Comparison of ENCODE assay signal across 1 cellular context in genomic region chr20:33992923-33993799, GRCh38.
A peak's percentile ranks its signal among the peaks of the same experiment; 100 is the strongest.
TF ChIP-seq lines count a peak whose summit lies in the region.

No MANE protein-coding gene starts in this region.

TF ChIP-seq in GM12878, 131 proteins besides CTCF, POLR2A, EP300 and RAD21 (continued from another document and continues in another):
- TF ChIP-seq ZNF687 (IDR thresholded peaks at IDR 0.05) (no peak; the same call in 1 of the 2 replicates), ZNF207 (IDR thresholded peaks at IDR 0.05; ENCODE audit: borderline replicate concordance) (no peak), POLR2AphosphoS5 (IDR thresholded peaks at IDR 0.05; ENCODE audit: low read length) (peak; percentile 95), TBL1XR1 (IDR thresholded peaks at IDR 0.05; ENCODE audit: low read depth, low read length) (no peak), MYB (IDR thresholded peaks at IDR 0.05; ENCODE audit: borderline replicate concordance, low read depth, low read length) (no peak), ZSCAN29 (IDR thresholded peaks at IDR 0.05) (no peak), CBX3 (IDR thresholded peaks at IDR 0.05; ENCODE audit: borderline replicate concordance, low read depth) (no peak), SRF (IDR thresholded peaks at IDR 0.05; ENCODE audit: low read depth in 2 of 2, low read length in 2 of 2) (peak; percentile 71; a peak in 3 of 4 replicates), RBBP5 (conservative IDR thresholded peaks at IDR 0.05) (no peak), CHD4 (IDR thresholded peaks at IDR 0.05) (no peak), FOXM1 (IDR thresholded peaks at IDR 0.05; ENCODE audit: low read depth, low read length) (no peak), TAF1 (IDR thresholded peaks at IDR 0.05; ENCODE audit: borderline replicate concordance, low read depth, low read length) (peak; percentile 76), TCF7 (IDR thresholded peaks at IDR 0.05; ENCODE audit: borderline replicate concordance) (no peak), IKZF2 (IDR thresholded peaks at IDR 0.05) (peak; percentile 58 to 78), JUND (IDR thresholded peaks at IDR 0.05; ENCODE audit: low read depth, low read length) (peak; percentile 99), RFX5 (IDR thresholded peaks at IDR 0.05; ENCODE audit: low read depth, low read length) (no peak), TCF12 (IDR thresholded peaks at IDR 0.05; ENCODE audit: low read depth, low read length) (no peak), FOS (IDR thresholded peaks at IDR 0.05; ENCODE audit: borderline replicate concordance, extremely low read depth, insufficient read length) (no peak), SUZ12 (IDR thresholded peaks at IDR 0.05; ENCODE audit: unreplicated experiment) (no peak), MTA3 (IDR thresholded peaks at IDR 0.05; ENCODE audit: borderline replicate concordance, low read length) (no peak), SMC3 (IDR thresholded peaks at IDR 0.05; ENCODE audit: borderline replicate concordance, low read length) (no peak), SREBF1 (IDR thresholded peaks at IDR 0.05; ENCODE audit: low read length) (peak; percentile 96), KLF5 (IDR thresholded peaks at IDR 0.05; ENCODE audit: partially characterized antibody) (peak; percentile 99), JUNB (IDR thresholded peaks at IDR 0.05) (no peak), ZNF274 (IDR thresholded peaks at IDR 0.05; ENCODE audit: insufficient read depth, insufficient read length) (no peak), RUNX3 (IDR thresholded peaks at IDR 0.05; ENCODE audit: low read length) (no peak), CBX5 (IDR thresholded peaks at IDR 0.05; ENCODE audit: low read depth) (no peak), FOXK2 (IDR thresholded peaks at IDR 0.05) (peak; percentile 98), CBFB (IDR thresholded peaks at IDR 0.05; ENCODE audit: low read depth) (0 out of 2 replicates have a peak, but pooled peaks have one; percentile 31), HDAC6 (IDR thresholded peaks at IDR 0.05; ENCODE audit: unreplicated experiment) (no peak), SMAD1 (IDR thresholded peaks at IDR 0.05; ENCODE audit: low read depth, partially characterized antibody) (peak; percentile 72), STAT3 (IDR thresholded peaks at IDR 0.05; ENCODE audit: low read depth, low read length) (no peak), IRF5 (IDR thresholded peaks at IDR 0.05; ENCODE audit: borderline replicate concordance) (no peak), MAX (IDR thresholded peaks at IDR 0.05; ENCODE audit: low read depth, low read length) (no peak), BRCA1 (IDR thresholded peaks at IDR 0.05; ENCODE audit: low read depth, low read length) (no peak), EZH2 (IDR thresholded peaks at IDR 0.05; ENCODE audit: borderline replicate concordance, control insufficient read depth, low read depth, low read length) (no peak), SIX5 (IDR thresholded peaks at IDR 0.05; ENCODE audit: low read depth, low read length, severe bottlenecking) (peak; percentile 4)
- TF ChIP-seq, protein P1, sequence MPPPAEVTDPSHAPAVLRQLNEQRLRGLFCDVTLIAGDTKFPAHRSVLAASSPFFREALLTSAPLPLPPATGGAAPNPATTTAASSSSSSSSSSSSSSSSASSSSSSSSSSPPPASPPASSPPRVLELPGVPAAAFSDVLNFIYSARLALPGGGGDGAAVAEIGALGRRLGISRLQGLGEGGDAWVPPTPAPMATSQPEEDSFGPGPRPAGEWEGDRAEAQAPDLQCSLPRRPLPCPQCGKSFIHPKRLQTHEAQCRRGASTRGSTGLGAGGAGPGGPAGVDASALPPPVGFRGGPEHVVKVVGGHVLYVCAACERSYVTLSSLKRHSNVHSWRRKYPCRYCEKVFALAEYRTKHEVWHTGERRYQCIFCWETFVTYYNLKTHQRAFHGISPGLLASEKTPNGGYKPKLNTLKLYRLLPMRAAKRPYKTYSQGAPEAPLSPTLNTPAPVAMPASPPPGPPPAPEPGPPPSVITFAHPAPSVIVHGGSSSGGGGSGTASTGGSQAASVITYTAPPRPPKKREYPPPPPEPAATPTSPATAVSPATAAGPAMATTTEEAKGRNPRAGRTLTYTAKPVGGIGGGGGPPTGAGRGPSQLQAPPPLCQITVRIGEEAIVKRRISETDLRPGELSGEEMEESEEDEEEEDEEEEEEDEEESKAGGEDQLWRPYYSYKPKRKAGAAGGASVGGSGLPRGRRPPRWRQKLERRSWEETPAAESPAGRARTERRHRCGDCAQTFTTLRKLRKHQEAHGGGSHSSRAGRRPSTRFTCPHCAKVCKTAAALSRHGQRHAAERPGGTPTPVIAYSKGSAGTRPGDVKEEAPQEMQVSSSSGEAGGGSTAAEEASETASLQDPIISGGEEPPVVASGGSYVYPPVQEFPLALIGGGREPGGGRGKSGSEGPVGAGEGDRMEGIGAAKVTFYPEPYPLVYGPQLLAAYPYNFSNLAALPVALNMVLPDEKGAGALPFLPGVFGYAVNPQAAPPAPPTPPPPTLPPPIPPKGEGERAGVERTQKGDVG (CRISPR knock-in tag; IDR thresholded peaks at IDR 0.05): no peak
- TF ChIP-seq, protein P2, sequence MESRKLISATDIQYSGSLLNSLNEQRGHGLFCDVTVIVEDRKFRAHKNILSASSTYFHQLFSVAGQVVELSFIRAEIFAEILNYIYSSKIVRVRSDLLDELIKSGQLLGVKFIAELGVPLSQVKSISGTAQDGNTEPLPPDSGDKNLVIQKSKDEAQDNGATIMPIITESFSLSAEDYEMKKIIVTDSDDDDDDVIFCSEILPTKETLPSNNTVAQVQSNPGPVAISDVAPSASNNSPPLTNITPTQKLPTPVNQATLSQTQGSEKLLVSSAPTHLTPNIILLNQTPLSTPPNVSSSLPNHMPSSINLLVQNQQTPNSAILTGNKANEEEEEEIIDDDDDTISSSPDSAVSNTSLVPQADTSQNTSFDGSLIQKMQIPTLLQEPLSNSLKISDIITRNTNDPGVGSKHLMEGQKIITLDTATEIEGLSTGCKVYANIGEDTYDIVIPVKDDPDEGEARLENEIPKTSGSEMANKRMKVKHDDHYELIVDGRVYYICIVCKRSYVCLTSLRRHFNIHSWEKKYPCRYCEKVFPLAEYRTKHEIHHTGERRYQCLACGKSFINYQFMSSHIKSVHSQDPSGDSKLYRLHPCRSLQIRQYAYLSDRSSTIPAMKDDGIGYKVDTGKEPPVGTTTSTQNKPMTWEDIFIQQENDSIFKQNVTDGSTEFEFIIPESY (IDR thresholded peaks at IDR 0.05): no peak
- TF ChIP-seq, protein P3, sequence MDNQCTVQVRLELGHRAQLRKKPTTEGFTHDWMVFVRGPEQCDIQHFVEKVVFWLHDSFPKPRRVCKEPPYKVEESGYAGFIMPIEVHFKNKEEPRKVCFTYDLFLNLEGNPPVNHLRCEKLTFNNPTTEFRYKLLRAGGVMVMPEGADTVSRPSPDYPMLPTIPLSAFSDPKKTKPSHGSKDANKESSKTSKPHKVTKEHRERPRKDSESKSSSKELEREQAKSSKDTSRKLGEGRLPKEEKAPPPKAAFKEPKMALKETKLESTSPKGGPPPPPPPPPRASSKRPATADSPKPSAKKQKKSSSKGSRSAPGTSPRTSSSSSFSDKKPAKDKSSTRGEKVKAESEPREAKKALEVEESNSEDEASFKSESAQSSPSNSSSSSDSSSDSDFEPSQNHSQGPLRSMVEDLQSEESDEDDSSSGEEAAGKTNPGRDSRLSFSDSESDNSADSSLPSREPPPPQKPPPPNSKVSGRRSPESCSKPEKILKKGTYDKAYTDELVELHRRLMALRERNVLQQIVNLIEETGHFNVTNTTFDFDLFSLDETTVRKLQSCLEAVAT (IDR thresholded peaks at IDR 0.05): no peak
- TF ChIP-seq, protein P4, sequence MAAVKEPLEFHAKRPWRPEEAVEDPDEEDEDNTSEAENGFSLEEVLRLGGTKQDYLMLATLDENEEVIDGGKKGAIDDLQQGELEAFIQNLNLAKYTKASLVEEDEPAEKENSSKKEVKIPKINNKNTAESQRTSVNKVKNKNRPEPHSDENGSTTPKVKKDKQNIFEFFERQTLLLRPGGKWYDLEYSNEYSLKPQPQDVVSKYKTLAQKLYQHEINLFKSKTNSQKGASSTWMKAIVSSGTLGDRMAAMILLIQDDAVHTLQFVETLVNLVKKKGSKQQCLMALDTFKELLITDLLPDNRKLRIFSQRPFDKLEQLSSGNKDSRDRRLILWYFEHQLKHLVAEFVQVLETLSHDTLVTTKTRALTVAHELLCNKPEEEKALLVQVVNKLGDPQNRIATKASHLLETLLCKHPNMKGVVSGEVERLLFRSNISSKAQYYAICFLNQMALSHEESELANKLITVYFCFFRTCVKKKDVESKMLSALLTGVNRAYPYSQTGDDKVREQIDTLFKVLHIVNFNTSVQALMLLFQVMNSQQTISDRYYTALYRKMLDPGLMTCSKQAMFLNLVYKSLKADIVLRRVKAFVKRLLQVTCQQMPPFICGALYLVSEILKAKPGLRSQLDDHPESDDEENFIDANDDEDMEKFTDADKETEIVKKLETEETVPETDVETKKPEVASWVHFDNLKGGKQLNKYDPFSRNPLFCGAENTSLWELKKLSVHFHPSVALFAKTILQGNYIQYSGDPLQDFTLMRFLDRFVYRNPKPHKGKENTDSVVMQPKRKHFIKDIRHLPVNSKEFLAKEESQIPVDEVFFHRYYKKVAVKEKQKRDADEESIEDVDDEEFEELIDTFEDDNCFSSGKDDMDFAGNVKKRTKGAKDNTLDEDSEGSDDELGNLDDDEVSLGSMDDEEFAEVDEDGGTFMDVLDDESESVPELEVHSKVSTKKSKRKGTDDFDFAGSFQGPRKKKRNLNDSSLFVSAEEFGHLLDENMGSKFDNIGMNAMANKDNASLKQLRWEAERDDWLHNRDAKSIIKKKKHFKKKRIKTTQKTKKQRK (IDR thresholded peaks at IDR 0.05; ENCODE audit: low read depth, low read length): no peak; the same call in 1 of the 2 replicates
- TF ChIP-seq, protein P5, sequence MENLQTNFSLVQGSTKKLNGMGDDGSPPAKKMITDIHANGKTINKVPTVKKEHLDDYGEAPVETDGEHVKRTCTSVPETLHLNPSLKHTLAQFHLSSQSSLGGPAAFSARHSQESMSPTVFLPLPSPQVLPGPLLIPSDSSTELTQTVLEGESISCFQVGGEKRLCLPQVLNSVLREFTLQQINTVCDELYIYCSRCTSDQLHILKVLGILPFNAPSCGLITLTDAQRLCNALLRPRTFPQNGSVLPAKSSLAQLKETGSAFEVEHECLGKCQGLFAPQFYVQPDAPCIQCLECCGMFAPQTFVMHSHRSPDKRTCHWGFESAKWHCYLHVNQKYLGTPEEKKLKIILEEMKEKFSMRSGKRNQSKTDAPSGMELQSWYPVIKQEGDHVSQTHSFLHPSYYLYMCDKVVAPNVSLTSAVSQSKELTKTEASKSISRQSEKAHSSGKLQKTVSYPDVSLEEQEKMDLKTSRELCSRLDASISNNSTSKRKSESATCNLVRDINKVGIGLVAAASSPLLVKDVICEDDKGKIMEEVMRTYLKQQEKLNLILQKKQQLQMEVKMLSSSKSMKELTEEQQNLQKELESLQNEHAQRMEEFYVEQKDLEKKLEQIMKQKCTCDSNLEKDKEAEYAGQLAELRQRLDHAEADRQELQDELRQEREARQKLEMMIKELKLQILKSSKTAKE (IDR thresholded peaks at IDR 0.05; ENCODE audit: low read depth, poor library complexity, severe bottlenecking): peak; percentile 59
- TF ChIP-seq, protein P6, sequence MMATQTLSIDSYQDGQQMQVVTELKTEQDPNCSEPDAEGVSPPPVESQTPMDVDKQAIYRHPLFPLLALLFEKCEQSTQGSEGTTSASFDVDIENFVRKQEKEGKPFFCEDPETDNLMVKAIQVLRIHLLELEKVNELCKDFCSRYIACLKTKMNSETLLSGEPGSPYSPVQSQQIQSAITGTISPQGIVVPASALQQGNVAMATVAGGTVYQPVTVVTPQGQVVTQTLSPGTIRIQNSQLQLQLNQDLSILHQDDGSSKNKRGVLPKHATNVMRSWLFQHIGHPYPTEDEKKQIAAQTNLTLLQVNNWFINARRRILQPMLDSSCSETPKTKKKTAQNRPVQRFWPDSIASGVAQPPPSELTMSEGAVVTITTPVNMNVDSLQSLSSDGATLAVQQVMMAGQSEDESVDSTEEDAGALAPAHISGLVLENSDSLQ (IDR thresholded peaks at IDR 0.05): peak; percentile 85
- TF ChIP-seq, protein P7, sequence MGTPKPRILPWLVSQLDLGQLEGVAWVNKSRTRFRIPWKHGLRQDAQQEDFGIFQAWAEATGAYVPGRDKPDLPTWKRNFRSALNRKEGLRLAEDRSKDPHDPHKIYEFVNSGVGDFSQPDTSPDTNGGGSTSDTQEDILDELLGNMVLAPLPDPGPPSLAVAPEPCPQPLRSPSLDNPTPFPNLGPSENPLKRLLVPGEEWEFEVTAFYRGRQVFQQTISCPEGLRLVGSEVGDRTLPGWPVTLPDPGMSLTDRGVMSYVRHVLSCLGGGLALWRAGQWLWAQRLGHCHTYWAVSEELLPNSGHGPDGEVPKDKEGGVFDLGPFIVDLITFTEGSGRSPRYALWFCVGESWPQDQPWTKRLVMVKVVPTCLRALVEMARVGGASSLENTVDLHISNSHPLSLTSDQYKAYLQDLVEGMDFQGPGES (IDR thresholded peaks at IDR 0.05): no peak
